21 cellular contexts compared by ENCODE assay signal in the genomic region with DNA sequence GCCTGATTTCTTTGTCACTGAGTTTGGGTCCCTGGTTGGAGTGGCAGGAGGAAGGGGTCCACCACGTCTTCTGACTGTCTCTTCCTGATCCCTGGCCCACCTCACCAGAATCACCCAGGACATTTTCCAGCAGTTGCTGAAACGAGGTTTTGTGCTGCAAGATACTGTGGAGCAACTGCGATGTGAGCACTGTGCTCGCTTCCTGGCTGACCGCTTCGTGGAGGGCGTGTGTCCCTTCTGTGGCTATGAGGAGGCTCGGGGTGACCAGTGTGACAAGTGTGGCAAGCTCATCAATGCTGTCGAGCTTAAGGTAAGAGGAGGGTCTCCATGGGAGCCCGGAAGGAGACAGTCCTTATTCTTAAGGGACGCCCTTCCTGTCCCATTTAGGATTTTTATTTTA. TPM values are rescaled to one million over a fixed set of nuclear protein-coding genes. Genes with fewer than 3 reads are reported as not detected.
A peak's percentile ranks its signal among the peaks of the same experiment; 100 is the strongest.
DNase-seq lines count a peak whose midpoint lies in the region; ATAC-seq and TF ChIP-seq lines count a peak whose summit lies in the region.
"Had no signal": no experiment of that assay in that cellular context is flagged by ENCODE, and none has a peak within 500 bp of the region (broad histone marks: within the 10 kb centered on the region; RNA-seq: fewer than 3 reads in every experiment).

No MANE protein-coding gene starts in this region.

- H3K4me3 Mint-ChIP-seq in CD8-positive, alpha-beta T cell: no peak overlapping the region
- no peak overlapping the region for H3K4me3 Mint-ChIP-seq in chondrocyte (ENCODE audit: unreplicated experiment)
- H3K4me3 Mint-ChIP-seq: CD14-positive monocyte; CD4-positive, alpha-beta memory T cell; HFFc6 had no signal

- intact Hi-C loops in CD8-positive, alpha-beta T cell (cut with DNase I, micrococcal nuclease): no loop called here

- no peak overlapping the region for H3K27ac ChIP-seq in CD8-positive, alpha-beta T cell (ENCODE audit: low read depth, low read length)
- peak overlapping the region; percentile 68 for H3K27ac ChIP-seq in neutrophil
- H3K27ac ChIP-seq: BLaER1, GM23248, HL-60 had no signal

- POLR2A ChIA-PET in CD8-positive, alpha-beta T cell (lab: Charles Lee): no interaction called here

- no peak for ATAC-seq in CD8-positive, alpha-beta T cell
- ATAC-seq in GM18909 (IDR thresholded peaks at IDR 0.05; ENCODE audit: poor library complexity, unreplicated experiment): no peak

- peak overlapping the region; percentile 12 for H3K27ac Mint-ChIP-seq in CD8-positive, alpha-beta T cell
- H3K27ac Mint-ChIP-seq in chondrocyte (ENCODE audit: unreplicated experiment): no peak overlapping the region
- H3K27ac Mint-ChIP-seq: HFFc6 had no signal

- TF ChIP-seq CTCF in CD8-positive, alpha-beta T cell (IDR thresholded peaks at IDR 0.05): no peak
- TF ChIP-seq CTCF in chondrocyte (IDR thresholded peaks at IDR 0.05) (no peak), neutrophil (IDR thresholded peaks at IDR 0.05) (no peak)

- H3K27me3 Mint-ChIP-seq in CD8-positive, alpha-beta T cell (ENCODE audit: low read depth): no peaks in the 10 kb centered on the region
- H3K27me3 Mint-ChIP-seq in chondrocyte (ENCODE audit: low read depth): no peaks in the 10 kb centered on the region
- H3K27me3 Mint-ChIP-seq: CD4-positive, alpha-beta memory T cell had no signal

- H3K9me3 Mint-ChIP-seq in CD8-positive, alpha-beta T cell: no peaks in the 10 kb centered on the region
- no peaks in the 10 kb centered on the region for H3K9me3 Mint-ChIP-seq in chondrocyte (ENCODE audit: low read depth)
- H3K9me3 Mint-ChIP-seq: CD4-positive, alpha-beta memory T cell; HFFc6 had no signal

- no peak for DNase-seq in CD8-positive, alpha-beta T cell
- DNase-seq in chondrocyte (ENCODE audit: low spot score): peak; percentile 54
- DNase-seq in SIG-M5 treated with dmso at 0.1 percent for 504 hours (lab: John Stamatoyannopoulos, UW; ENCODE audit: unreplicated experiment): no peak
- no peak for DNase-seq in foreskin melanocyte
- DNase-seq in RPMI8226: no peak
- DNase-seq: 8988T; Calu3; CD4-positive, alpha-beta memory T cell; DMS 273 treated with DMSO at 0.1 percent for 48 hours; DMS53; DND-41; EL; GM23248; HCEC 1CT; HFFc6 had no signal

- H3K4me3 ChIP-seq in CD8-positive, alpha-beta T cell (ENCODE audit: low read depth, low read length): no peak overlapping the region
- no peak overlapping the region for H3K4me3 ChIP-seq in neutrophil (ENCODE audit: low read depth in 1 of 2, low read length in 1 of 2)
- H3K4me3 ChIP-seq: BLaER1, GM23248 had no signal

- peaks cover 3% of the 10 kb centered on the region for H3K4me1 ChIP-seq in CD8-positive, alpha-beta T cell (ENCODE audit: insufficient read depth, low read length)
- peaks cover 16 to 18% of the 10 kb centered on the region in 2 experiments for H3K4me1 ChIP-seq in neutrophil (ENCODE audit: control insufficient read depth in 1 of 2, insufficient read depth in 1 of 2, low read depth in 1 of 2, low read length in 1 of 2)
- H3K4me1 ChIP-seq: BLaER1 had no signal

- H3K4me1 Mint-ChIP-seq in CD8-positive, alpha-beta T cell (ENCODE audit: low read depth): no peaks in the 10 kb centered on the region
- peaks cover 9% of the 10 kb centered on the region for H3K4me1 Mint-ChIP-seq in chondrocyte (ENCODE audit: low read depth)
- H3K4me1 Mint-ChIP-seq: CD14-positive monocyte had no signal

- H3K36me3 ChIP-seq in CD8-positive, alpha-beta T cell (ENCODE audit: insufficient read depth, low read length): peaks cover 35% of the 10 kb centered on the region
- H3K36me3 ChIP-seq in neutrophil: peaks cover 83% of the 10 kb centered on the region

- H3K27me3 ChIP-seq in CD8-positive, alpha-beta T cell (ENCODE audit: insufficient read depth, low read length): no peaks in the 10 kb centered on the region
- H3K27me3 ChIP-seq in neutrophil: no peaks in the 10 kb centered on the region
- H3K27me3 ChIP-seq: BLaER1 had no signal

- peaks cover 86% of the 10 kb centered on the region for H3K36me3 Mint-ChIP-seq in CD8-positive, alpha-beta T cell
- H3K36me3 Mint-ChIP-seq in chondrocyte (ENCODE audit: low read depth): peaks cover 48% of the 10 kb centered on the region

- H3K9me3 ChIP-seq in CD8-positive, alpha-beta T cell (ENCODE audit: low read length): no peaks in the 10 kb centered on the region
- H3K9me3 ChIP-seq in neutrophil: no peaks in the 10 kb centered on the region
- H3K9me3 ChIP-seq: BLaER1 had no signal

- CTCF ChIA-PET in CD8-positive, alpha-beta T cell (lab: Charles Lee): interaction anchor here (0.7 kb wide), 1 partner anchor 42 kb away, joined by 3 read pairs; no protein-coding TSS in a partner anchor

TF ChIP-seq in PFSK-1, 5 proteins besides CTCF, POLR2A, EP300 and RAD21:
- no peak for TF ChIP-seq FOXP2 (optimal IDR thresholded peaks at IDR 0.05; ENCODE audit: borderline replicate concordance, extremely low read depth, extremely low read length, insufficient read depth)
- peak; percentile 23; the same call in 1 of the 2 replicates for TF ChIP-seq POLR2AphosphoS5 (IDR thresholded peaks at IDR 0.05; ENCODE audit: low read depth, low read length)
- no peak for TF ChIP-seq TAF1 (IDR thresholded peaks at IDR 0.05; ENCODE audit: borderline replicate concordance, insufficient read depth, low read length)

RNA-seq across cellular contexts. Expression of gene MARS1, which starts 12.3 kb away (rescaled TPM):
- 100 to 1,000 TPM; 213 to 226 TPM for total RNA-seq in CD8-positive, alpha-beta T cell
- polyA plus RNA-seq in PFSK-1 (2012; ENCODE audit: insufficient read length, low read depth): 474 TPM
- 176 to 350 TPM (median 331 TPM) in 3 replicates for total RNA-seq in chondrocyte

RNA-seq across cellular contexts. Expression of gene DDIT3, which starts 20.1 kb away (rescaled TPM):
- 100 to 1,000 TPM; 137 to 143 TPM for total RNA-seq in CD8-positive, alpha-beta T cell
- 166 TPM for polyA plus RNA-seq in PFSK-1 (2012; ENCODE audit: insufficient read length, low read depth)
- 9.6 to 79.1 TPM (median 79.0 TPM) in 3 replicates for total RNA-seq in chondrocyte

RNA-seq across cellular contexts. Expression of gene ARHGAP9, which starts 20.5 kb away (rescaled TPM):
- 100 to 1,000 TPM; 367 to 377 TPM for total RNA-seq in CD8-positive, alpha-beta T cell
- 14.6 TPM for polyA plus RNA-seq in PFSK-1 (2012; ENCODE audit: insufficient read length, low read depth)
- total RNA-seq in chondrocyte: 2.9 to 3.1 TPM in 2 of 3 replicates, not detected in the other
- total RNA-seq: Calu3 had no signal

RNA-seq across cellular contexts. Expression of gene MBD6, which starts 22.4 kb away (rescaled TPM):
- 10 to 100 TPM; 52.9 to 70.5 TPM for total RNA-seq in CD8-positive, alpha-beta T cell
- 69.7 TPM for polyA plus RNA-seq in PFSK-1 (2012; ENCODE audit: insufficient read length, low read depth)
- 66.9 to 86.5 TPM (median 78.4 TPM) in 3 replicates for total RNA-seq in chondrocyte

RNA-seq across cellular contexts. Expression of gene GLI1, which starts 40.6 kb away (rescaled TPM):
- 1 to 10 TPM in 1 of 2 experiments, under 1 TPM in 1; 0.67 to 1.2 TPM for total RNA-seq in CD8-positive, alpha-beta T cell
- 4.2 TPM for polyA plus RNA-seq in PFSK-1 (2012; ENCODE audit: insufficient read length, low read depth)
- 6.2 to 8.3 TPM (median 6.8 TPM) in 3 replicates for total RNA-seq in chondrocyte
- polyA plus RNA-seq: CD14-positive monocyte; CD4-positive, alpha-beta memory T cell had no signal

Comparison
In these comparisons a context has a peak if more than half of its experiments do, and no peak if none do; other contexts are left out.
1. RNA of gene ARHGAP9, which starts 20.5 kb away (total RNA-seq): 367 to 377 TPM in CD8-positive, alpha-beta T cell; 2.9 to 3.1 TPM in chondrocyte; every median in the first group is over 10 times any median in the second.